In the genomic region with DNA sequence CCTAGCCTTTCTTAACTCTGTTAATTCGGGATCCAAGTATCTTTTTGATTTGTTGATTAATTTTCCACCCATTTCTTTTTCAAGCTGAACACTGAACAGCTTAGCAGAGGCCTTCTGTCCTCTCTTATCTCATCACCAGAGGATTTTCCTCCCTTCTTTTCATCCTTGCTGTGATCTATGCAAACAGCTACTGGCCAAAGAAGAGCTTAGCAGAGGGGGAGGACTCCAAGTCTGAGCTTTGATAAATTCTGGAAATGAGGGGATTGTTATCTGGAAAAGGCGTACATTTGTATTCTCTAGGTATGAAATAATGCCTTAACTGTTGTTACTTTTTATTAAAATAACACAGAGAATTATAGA, we compare ENCODE assay signal across 15 cellular contexts. TPM values are rescaled to one million over a fixed set of nuclear protein-coding genes. Genes with fewer than 3 reads are reported as not detected.
A peak's percentile ranks its signal among the peaks of the same experiment; 100 is the strongest.
DNase-seq lines count a peak whose midpoint lies in the region; ATAC-seq and TF ChIP-seq lines count a peak whose summit lies in the region.
"Had no signal": no experiment of that assay in that cellular context is flagged by ENCODE, and none has a peak within 500 bp of the region (broad histone marks: within the 10 kb centered on the region; RNA-seq: fewer than 3 reads in every experiment).

No MANE protein-coding gene starts in this region.

- H3K27ac Mint-ChIP-seq in activated T-cell treated with anti-CD3 and anti-CD28 coated beads, Interleukin-2, amount 50 U/mL, for 72 hours, result peak overlapping the region; percentile 75
- H3K27ac Mint-ChIP-seq in endodermal cell, result peak overlapping the region; percentile 83

- peaks cover 0 to 8% (median 0%) of the 10 kb centered on the region in 4 donors for H3K4me1 ChIP-seq in Peyer's patch
- peaks cover 18% of the 10 kb centered on the region for H3K4me1 ChIP-seq in endodermal cell (ENCODE audit: control insufficient read depth, insufficient read depth, low read length)
- peaks cover 4% of the 10 kb centered on the region for H3K4me1 ChIP-seq in thymus (ENCODE audit: control insufficient read depth, insufficient read depth, low read length)
- H3K4me1 ChIP-seq: suprapubic skin had no signal

- H3K27ac ChIP-seq in Peyer's patch (peak overlapping the region in 3 of 4 donors; percentile 6 to 52 (median 45)), endodermal cell (ENCODE audit: low read depth, low read length) (peak overlapping the region; percentile 2), thymus (ENCODE audit: low read depth) (peak overlapping the region; percentile 83)
- H3K27ac ChIP-seq: PC-9, suprapubic skin had no signal

- TF ChIP-seq CTCF in Peyer's patch (IDR thresholded peaks at IDR 0.05), result peak in 1 of 6 experiments; percentile 0
- TF ChIP-seq CTCF in endodermal cell (conservative IDR thresholded peaks at IDR 0.05), result no peak

- no peak overlapping the region for H3K4me3 ChIP-seq in Peyer's patch
- H3K4me3 ChIP-seq in endodermal cell (ENCODE audit: low read length), result peak overlapping the region; percentile 34
- peak overlapping the region; percentile 13 for H3K4me3 ChIP-seq in thymus (ENCODE audit: low read length)
- H3K4me3 ChIP-seq: PC-9, suprapubic skin had no signal

- H3K4me1 Mint-ChIP-seq in activated T-cell treated with anti-CD3 and anti-CD28 coated beads, Interleukin-2, amount 50 U/mL, for 72 hours (ENCODE audit: low read depth), result peaks cover 50% of the 10 kb centered on the region
- peaks cover 18% of the 10 kb centered on the region for H3K4me1 Mint-ChIP-seq in endodermal cell

- TF ChIP-seq POLR2A in Peyer's patch (IDR thresholded peaks at IDR 0.05), result no peak

- H3K27me3 ChIP-seq in Peyer's patch (no peaks in the 10 kb centered on the region), endodermal cell (ENCODE audit: control insufficient read depth, insufficient read depth, low read length, poor library complexity, severe bottlenecking) (no peaks in the 10 kb centered on the region), thymus (ENCODE audit: control insufficient read depth, insufficient read depth) (no peaks in the 10 kb centered on the region)
- H3K27me3 ChIP-seq: suprapubic skin had no signal

- no peaks in the 10 kb centered on the region for H3K36me3 ChIP-seq in Peyer's patch
- no peaks in the 10 kb centered on the region for H3K36me3 ChIP-seq in endodermal cell (ENCODE audit: control insufficient read depth, insufficient read depth, low read length)
- no peaks in the 10 kb centered on the region for H3K36me3 ChIP-seq in thymus (ENCODE audit: control insufficient read depth, insufficient read depth)
- H3K36me3 ChIP-seq: suprapubic skin had no signal

- no peak for DNase-seq in activated T-cell treated with anti-CD3 and anti-CD28 coated beads, Interleukin-2, amount 50 U/mL, for 72 hours
- DNase-seq in activated T-cell treated with anti-CD3 and anti-CD28 coated beads for 4 hours (no peak), Peyer's patch (no peak), endodermal cell (no peak), NCI-H2081 treated with DMSO at 0.1 percent for 48 hours (lab: John Stamatoyannopoulos, UW) (no peak), kidney glomerular epithelial cell (lab: John Stamatoyannopoulos, UW) (no peak)
- DNase-seq in stimulated activated CD4-positive, alpha-beta T cell treated with anti-CD3 and anti-CD28 coated beads, Interleukin-12 subunit alpha, Interleukin-12 subunit beta, amount 100 ng/mL, for 4 hours, result no peak
- DNase-seq: dermis blood vessel endothelial cell; GF-D8; left ventricle myocardium superior; NCI-H2171 treated with DMSO at 0.1 percent for 48 hours; PC-9; stimulated activated CD4-positive, alpha-beta T cell treated with anti-CD3 and anti-CD28 coated beads, Interleukin-4, amount 100 ng/mL, for 1 hour had no signal

- H3K36me3 Mint-ChIP-seq in activated T-cell treated with anti-CD3 and anti-CD28 coated beads, Interleukin-2, amount 50 U/mL, for 72 hours (ENCODE audit: insufficient read depth in 2 of 2), result peaks cover 2 to 5% of the 10 kb centered on the region in 2 donors
- peaks cover 18% of the 10 kb centered on the region for H3K36me3 Mint-ChIP-seq in endodermal cell (ENCODE audit: low read depth)

- peak overlapping the region; percentile 8 to 74 for H3K4me3 Mint-ChIP-seq in activated T-cell treated with anti-CD3 and anti-CD28 coated beads, Interleukin-2, amount 50 U/mL, for 72 hours
- H3K4me3 Mint-ChIP-seq in endodermal cell, result no peak overlapping the region

- H3K9me3 Mint-ChIP-seq in activated T-cell treated with anti-CD3 and anti-CD28 coated beads, Interleukin-2, amount 50 U/mL, for 72 hours, result no peaks in the 10 kb centered on the region
- peaks cover 13% of the 10 kb centered on the region for H3K9me3 Mint-ChIP-seq in endodermal cell

- WGBS in endodermal cell (ENCODE audit: insufficient coverage in 1 of 2, insufficient read length in 1 of 2), 2 experiments, result 81 to 88% methylated on average over 1 of the region's 2 CpGs
- 81% methylated on average over 2 of the region's 2 CpGs for WGBS in thymus

- no peaks in the 10 kb centered on the region for H3K27me3 Mint-ChIP-seq in activated T-cell treated with anti-CD3 and anti-CD28 coated beads, Interleukin-2, amount 50 U/mL, for 72 hours (ENCODE audit: low read depth)
- H3K27me3 Mint-ChIP-seq in endodermal cell (ENCODE audit: insufficient read depth), result no peaks in the 10 kb centered on the region

- H3K9ac ChIP-seq in endodermal cell (ENCODE audit: extremely low read depth, low read length, poor library complexity, severe bottlenecking), result no peak overlapping the region

- no peak for ATAC-seq in activated T-cell treated with anti-CD3 and anti-CD28 coated beads, Interleukin-2, amount 50 U/mL, for 72 hours (replicated peaks in 1 of 2)

- H3K9me3 ChIP-seq in Peyer's patch (no peaks in the 10 kb centered on the region), endodermal cell (ENCODE audit: control insufficient read depth, low read length) (peaks cover 17% of the 10 kb centered on the region), thymus (ENCODE audit: control insufficient read depth) (no peaks in the 10 kb centered on the region)
- H3K9me3 ChIP-seq: suprapubic skin had no signal

RNA-seq across cellular contexts. Expression of a gene that starts 13.4 kb away (rescaled TPM):
- 10 to 100 TPM; 21.2 to 25.2 TPM for total RNA-seq in activated T-cell treated with anti-CD3 and anti-CD28 coated beads, Interleukin-2, amount 50 U/mL, for 72 hours
- 10 to 100 TPM in 1 of 4 donors, 1 to 10 TPM in 3; 4.6 to 21.5 (median 5.9) TPM for total RNA-seq in Peyer's patch
- total RNA-seq in endodermal cell, result 10 to 100 TPM; 24.2 to 40.8 TPM
- 31.0 TPM for polyA plus RNA-seq in endodermal cell (2013, experiment 1 of 2)
- 28.3 TPM for polyA plus RNA-seq in endodermal cell (2013, experiment 2 of 2)
- polyA plus RNA-seq in thymus, result 13.4 TPM

RNA-seq across cellular contexts. Expression of a gene that starts 13.7 kb away (rescaled TPM):
- 10 to 100 TPM; 32.5 to 42.1 TPM for total RNA-seq in activated T-cell treated with anti-CD3 and anti-CD28 coated beads, Interleukin-2, amount 50 U/mL, for 72 hours
- total RNA-seq in Peyer's patch (1 to 10 TPM; 2.1 to 7.4 (median 4.5) TPM), endodermal cell (10 to 100 TPM; 30.3 to 43.6 TPM)
- 35.8 TPM for polyA plus RNA-seq in endodermal cell (2013, experiment 1 of 2)
- polyA plus RNA-seq in endodermal cell (2013, experiment 2 of 2), result 35.6 TPM
- polyA plus RNA-seq in thymus, result 2.0 TPM

Comparison
In these comparisons a context has a peak if more than half of its experiments do, and no peak if none do; other contexts are left out.
1. H3K27ac ChIP-seq: peak in every context shown above with its lines; median percentile 83 in thymus; 45 in Peyer's patch; 2 in endodermal cell.
2. H3K4me3 ChIP-seq: peak in endodermal cell (single experiment) and thymus (single experiment); none in Peyer's patch (0 of 4).